ENCODE assay signal across 27 cellular contexts in genomic region chr3:136992091-136992490, GRCh38.
"Had no signal": no experiment of that assay in that cellular context is flagged by ENCODE, and none has a peak within 500 bp of the region (broad histone marks: within the 10 kb centered on the region; RNA-seq: fewer than 3 reads in every experiment).

No MANE protein-coding gene starts in this region.

- H3K9me3 ChIP-seq: left ventricle myocardium inferior, mucosa of descending colon, stomach, tibial nerve had no signal

- H3K36me3 ChIP-seq: brain microvascular endothelial cell, left ventricle myocardium inferior, stomach, tibial nerve had no signal

- H3K27me3 ChIP-seq: brain microvascular endothelial cell, dorsolateral prefrontal cortex, stomach, tibial nerve had no signal

- FAIRE-seq: astrocyte, islet of Langerhans had no signal

- H3K4me3 ChIP-seq: coronary artery, dorsolateral prefrontal cortex, left ventricle myocardium inferior, lung, mucosa of descending colon, stomach, tibial nerve had no signal

- DNase-seq: activated CD4-positive, alpha-beta T cell treated with anti-CD3 and anti-CD28 coated beads, Interleukin-2, amount 10 ng/mL, durations not matched to agents 7 days and 5 days; activated CD4-positive, CD25-positive, alpha-beta regulatory T cell treated with anti-CD3 and anti-CD28 coated beads, Interleukin-2, amount 50 U/mL, for 72 hours; activated CD8-positive, alpha-beta T cell treated with anti-CD3 and anti-CD28 coated beads for 36 hours; activated gamma-delta T cell treated with Interleukin-2 at 50 U/mL for 16 hours; activated naive CD4-positive, alpha-beta T cell treated with anti-CD3 and anti-CD28 coated beads, Interleukin-2, amount 50 U/mL, for 16 hours; activated T-cell treated with anti-CD3 and anti-CD28 coated beads, Interleukin-2, amount 50 U/mL, for 4 hours; amniotic stem cell; brain microvascular endothelial cell; dorsolateral prefrontal cortex; effector memory CD4-positive, alpha-beta T cell; erythroblast; foreskin fibroblast; left ventricle myocardium inferior; mucosa of descending colon; right cardiac atrium; stimulated activated CD4-positive, alpha-beta T cell treated with anti-CD3 and anti-CD28 coated beads, Interleukin-15, amount 100 ng/mL, for 24 hours; stimulated activated CD4-positive, alpha-beta T cell treated with anti-CD3 and anti-CD28 coated beads, Interleukin-2, amount 100 ng/mL, for 24 hours; stimulated activated naive B cell treated with anti-CD40 and anti-IgM and Interleukin-4, amounts not matched to agents 10 μg/mL and 1 μg/mL and 100 μg/mL, for 72 hours; stomach; T1000 had no signal

- ATAC-seq: activated CD8-positive, alpha-beta T cell treated with anti-CD3 and anti-CD28 coated beads for 36 hours; activated T-cell treated with anti-CD3 and anti-CD28 coated beads, Interleukin-2, amount 50 U/mL, for 4 hours; activated T-helper 17 cell treated with anti-CD3 and anti-CD28 coated beads, Interleukin-2, amount 50 U/mL, for 72 hours; mucosa of descending colon; natural killer cell treated with Interleukin-12 subunit alpha and Interleukin-12 subunit beta and Interleukin-15 and Interleukin-18, amount 100 ng/mL, for 72 hours; right cardiac atrium; stimulated activated naive B cell treated with anti-CD40 and anti-IgM and Interleukin-4, amounts not matched to agents 10 μg/mL and 1 μg/mL and 100 μg/mL, for 72 hours had no signal

- H3K27ac ChIP-seq: brain microvascular endothelial cell, coronary artery, dorsolateral prefrontal cortex, left ventricle myocardium inferior, stomach had no signal
